Comparison of ENCODE assay signal across 8 cellular contexts in genomic region chr9:104968025-104968982, GRCh38. TPM values are rescaled to one million over a fixed set of nuclear protein-coding genes. Genes with fewer than 3 reads are reported as not detected.
DNase-seq lines count a peak whose midpoint lies in the region; ATAC-seq, FAIRE-seq and TF ChIP-seq lines count a peak whose summit lies in the region.

No MANE protein-coding gene starts in this region.

- H3K4me1 ChIP-seq in left ventricle myocardium inferior (peaks cover 25% of the 10 kb centered on the region), prostate gland (replicated peaks) (no peaks in the 10 kb centered on the region), upper lobe of right lung (peaks cover 17% of the 10 kb centered on the region)

- H3K36me3 Mint-ChIP-seq in T-helper 1 cell treated with Interleukin-12 subunit alpha and Interleukin-12 subunit beta and Interleukin-4 antibody, amounts not matched to agents 30 μg/mL and 1 μg/mL, for 36 hours (ENCODE audit: low read depth) = no peaks in the 10 kb centered on the region

- peaks cover 21% of the 10 kb centered on the region for H3K27me3 Mint-ChIP-seq in T-helper 1 cell treated with Interleukin-12 subunit alpha and Interleukin-12 subunit beta and Interleukin-4 antibody, amounts not matched to agents 30 μg/mL and 1 μg/mL, for 36 hours (ENCODE audit: low read depth)

- H3K4me3 Mint-ChIP-seq in T-helper 1 cell treated with Interleukin-12 subunit alpha and Interleukin-12 subunit beta and Interleukin-4 antibody, amounts not matched to agents 30 μg/mL and 1 μg/mL, for 36 hours = peak overlapping the region; percentile 95

- H3K4me3 ChIP-seq in left ventricle myocardium inferior = peak overlapping the region; percentile 85
- H3K4me3 ChIP-seq in prostate gland = peak overlapping the region; percentile 45 to 51
- peak overlapping the region; percentile 67 for H3K4me3 ChIP-seq in upper lobe of right lung

- intact Hi-C loops in left ventricle myocardium inferior (cut with micrococcal nuclease) (loop anchor here (2.0 kb wide), 1 partner anchor 40 kb away; the partner anchor contains the start of gene ABCA1), prostate gland (cut with DNase I) (loop anchor here (1.0 kb wide), 1 partner anchor 40 kb away; the partner anchor contains the start of gene ABCA1), upper lobe of right lung (cut with DNase I) (no loop called here)

- peak overlapping the region; percentile 97 for H3K27ac ChIP-seq in left ventricle myocardium inferior (replicated peaks)
- peak overlapping the region; percentile 76 to 81 for H3K27ac ChIP-seq in prostate gland
- peak overlapping the region; percentile 88 for H3K27ac ChIP-seq in upper lobe of right lung

- H3K27ac Mint-ChIP-seq in T-helper 1 cell treated with Interleukin-12 subunit alpha and Interleukin-12 subunit beta and Interleukin-4 antibody, amounts not matched to agents 30 μg/mL and 1 μg/mL, for 36 hours = peak overlapping the region; percentile 91

- H3K9me3 ChIP-seq in left ventricle myocardium inferior (replicated peaks) (no peaks in the 10 kb centered on the region), prostate gland (no peaks in the 10 kb centered on the region), upper lobe of right lung (no peaks in the 10 kb centered on the region)

- WGBS in prostate gland = 3% methylated on average over 50 of the region's 50 CpGs

- H3K9me3 Mint-ChIP-seq in T-helper 1 cell treated with Interleukin-12 subunit alpha and Interleukin-12 subunit beta and Interleukin-4 antibody, amounts not matched to agents 30 μg/mL and 1 μg/mL, for 36 hours = no peaks in the 10 kb centered on the region

- peak; percentile 99 for ATAC-seq in HG02852 (IDR thresholded peaks at IDR 0.05; ENCODE audit: unreplicated experiment)
- ATAC-seq in upper lobe of right lung = peak; percentile 93

- DNase-seq in GM12892 (ENCODE audit: insufficient read length) = peak; percentile 59
- DNase-seq in NCI-H1694 (lab: John Stamatoyannopoulos, UW) = peak; percentile 64
- DNase-seq in amniotic stem cell (lab: John Stamatoyannopoulos, UW) = peak; percentile 75
- DNase-seq in left ventricle myocardium inferior = peak; percentile 91
- peak; percentile 80 for DNase-seq in prostate gland (ENCODE audit: low spot score)
- DNase-seq in upper lobe of right lung = peak; percentile 93

- no peak for TF ChIP-seq POLR2A in GM12892 (IDR thresholded peaks at IDR 0.05; ENCODE audit: low read depth, low read length)
- TF ChIP-seq POLR2A in prostate gland (IDR thresholded peaks at IDR 0.05) = no peak

- peaks cover 11% of the 10 kb centered on the region for H3K4me1 Mint-ChIP-seq in T-helper 1 cell treated with Interleukin-12 subunit alpha and Interleukin-12 subunit beta and Interleukin-4 antibody, amounts not matched to agents 30 μg/mL and 1 μg/mL, for 36 hours (ENCODE audit: low read depth)

- TF ChIP-seq CTCF in left ventricle myocardium inferior (IDR thresholded peaks at IDR 0.05; ENCODE audit: borderline replicate concordance) = no peak
- peak in 1 of 4 experiments; percentile 1 for TF ChIP-seq CTCF in prostate gland (IDR thresholded peaks at IDR 0.05)
- no peak for TF ChIP-seq CTCF in upper lobe of right lung (IDR thresholded peaks at IDR 0.05)

- H3K27me3 ChIP-seq in left ventricle myocardium inferior (ENCODE audit: low read depth) = no peaks in the 10 kb centered on the region
- H3K27me3 ChIP-seq in prostate gland (replicated peaks; ENCODE audit: insufficient read depth) = no peaks in the 10 kb centered on the region
- no peaks in the 10 kb centered on the region for H3K27me3 ChIP-seq in upper lobe of right lung

- no peaks in the 10 kb centered on the region for H3K36me3 ChIP-seq in left ventricle myocardium inferior
- H3K36me3 ChIP-seq in prostate gland = no peaks in the 10 kb centered on the region
- no peaks in the 10 kb centered on the region for H3K36me3 ChIP-seq in upper lobe of right lung

- peak; percentile 73 for FAIRE-seq in GM12892 (lab: Jason Lieb, UNC)

RNA-seq across cellular contexts. Expression of gene ABCA1, which starts 40.3 kb away (rescaled TPM):
- polyA plus RNA-seq in GM12892 (2012; ENCODE audit: missing spikeins) = 0.06 TPM
- total RNA-seq in left ventricle myocardium inferior (10.8 TPM), prostate gland (10 to 100 TPM; 11.0 to 63.7 TPM), upper lobe of right lung (49.0 TPM)

Comparison
In these comparisons a context has a peak if more than half of its experiments do, and no peak if none do; other contexts are left out.
1. Peak in every context shown above with its lines: DNase-seq, ATAC-seq, H3K4me3 ChIP-seq and H3K27ac ChIP-seq.